8 cellular contexts compared by ENCODE assay signal in the genomic region with DNA sequence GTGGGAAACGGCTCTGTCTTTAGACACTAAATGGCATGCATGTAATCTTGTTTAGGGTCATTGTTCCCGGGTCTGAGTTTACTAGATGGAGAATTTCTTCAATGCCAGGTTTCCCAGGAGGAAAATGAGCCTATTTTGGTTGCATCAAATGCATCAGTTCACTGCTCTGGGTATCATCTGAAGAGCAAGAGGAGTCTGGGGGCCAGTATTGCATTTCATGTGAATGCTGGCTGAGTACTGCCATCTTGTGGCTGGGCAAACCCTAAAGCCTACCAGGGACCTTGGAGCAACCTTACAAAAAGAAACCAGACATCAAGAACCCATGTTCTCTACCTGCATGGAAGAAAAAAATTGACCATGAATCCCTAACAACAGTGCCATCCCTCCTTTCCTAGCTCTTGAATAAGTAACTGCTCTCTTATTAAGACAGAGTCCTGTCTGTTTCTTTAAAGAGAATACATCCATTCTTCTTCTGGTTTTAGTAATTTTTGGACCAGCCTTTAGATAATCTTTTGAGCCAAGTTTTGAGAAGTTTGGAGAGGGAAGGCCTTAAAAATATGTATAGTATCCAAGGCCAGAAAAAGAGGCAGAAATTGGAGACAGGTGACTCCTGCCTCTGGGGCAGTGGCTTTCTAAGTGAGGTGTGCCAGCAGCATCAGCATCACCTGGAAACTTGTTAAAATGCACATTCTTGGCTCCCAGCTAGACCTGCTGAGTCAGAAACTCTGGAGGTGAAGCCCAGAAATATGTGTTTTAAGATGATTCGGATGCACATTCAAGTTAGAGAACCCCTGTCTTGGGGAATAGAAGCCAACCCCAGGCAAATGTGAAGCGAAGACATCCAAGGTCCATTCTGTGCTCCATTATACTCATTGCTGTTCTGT.
DNase-seq lines count a peak whose midpoint lies in the region; ATAC-seq and TF ChIP-seq lines count a peak whose summit lies in the region.

No MANE protein-coding gene starts in this region.

- no peaks in the 10 kb centered on the region for H3K27me3 Mint-ChIP-seq in activated CD8-positive, alpha-beta T cell treated with anti-CD3 and anti-CD28 coated beads, Interleukin-2, amount 10 ng/mL, durations not matched to agents 7 days and 5 days (ENCODE audit: low read depth)
- H3K27me3 Mint-ChIP-seq in endodermal cell (ENCODE audit: insufficient read depth): peaks cover 4% of the 10 kb centered on the region
- peaks cover 3% of the 10 kb centered on the region for H3K27me3 Mint-ChIP-seq in nephron progenitor cell (ENCODE audit: low read depth, poor library complexity)

- H3K9me3 Mint-ChIP-seq in activated CD8-positive, alpha-beta T cell treated with anti-CD3 and anti-CD28 coated beads, Interleukin-2, amount 10 ng/mL, durations not matched to agents 7 days and 5 days (ENCODE audit: insufficient read depth): no peaks in the 10 kb centered on the region
- H3K9me3 Mint-ChIP-seq in endodermal cell (no peaks in the 10 kb centered on the region), nephron progenitor cell (no peaks in the 10 kb centered on the region)

- no peak overlapping the region for H3K4me3 Mint-ChIP-seq in activated CD8-positive, alpha-beta T cell treated with anti-CD3 and anti-CD28 coated beads, Interleukin-2, amount 10 ng/mL, durations not matched to agents 7 days and 5 days
- no peak overlapping the region for H3K4me3 Mint-ChIP-seq in endodermal cell
- no peak overlapping the region for H3K4me3 Mint-ChIP-seq in nephron progenitor cell

- TF ChIP-seq CTCF in HEK293 (tag by site-specific recombination; IDR thresholded peaks at IDR 0.05): peak; percentile 54
- TF ChIP-seq CTCF in endodermal cell (conservative IDR thresholded peaks at IDR 0.05): peak; percentile 91
- peak; percentile 77 for TF ChIP-seq CTCF in nephron progenitor cell (IDR thresholded peaks at IDR 0.05)
- TF ChIP-seq CTCF in suprapubic skin (IDR thresholded peaks at IDR 0.05): peak; percentile 7 to 45

- CTCF ChIA-PET in HEK293 (lab: Yijun Ruan, JAX): interaction anchor here (0.6 to 3.8 kb wide), 8 partner anchors 8 to 573 kb away, joined by 3 to 46 read pairs (median 3); no protein-coding TSS in a partner anchor
- CTCF ChIA-PET in activated CD8-positive, alpha-beta T cell treated with anti-CD3 and anti-CD28 coated beads, Interleukin-2, amount 10 ng/mL, durations not matched to agents 7 days and 5 days (lab: Charles Lee): interaction anchor here (0.6 to 13.8 kb wide), 21 partner anchors 10 to 462 kb away, joined by 3 to 338 read pairs (median 4); partner anchors contain the start of gene CXCR4

- no peaks in the 10 kb centered on the region for H3K4me1 ChIP-seq in HEK293 (ENCODE audit: control insufficient read depth, insufficient read depth, low read length)
- H3K4me1 ChIP-seq in endodermal cell (ENCODE audit: control insufficient read depth, insufficient read depth, low read length): no peaks in the 10 kb centered on the region
- no peaks in the 10 kb centered on the region for H3K4me1 ChIP-seq in suprapubic skin

- H3K36me3 Mint-ChIP-seq in activated CD8-positive, alpha-beta T cell treated with anti-CD3 and anti-CD28 coated beads, Interleukin-2, amount 10 ng/mL, durations not matched to agents 7 days and 5 days (ENCODE audit: low read depth): peaks cover 8% of the 10 kb centered on the region
- H3K36me3 Mint-ChIP-seq in endodermal cell (ENCODE audit: low read depth) (no peaks in the 10 kb centered on the region), nephron progenitor cell (ENCODE audit: low read depth) (no peaks in the 10 kb centered on the region)

- peaks cover 82% of the 10 kb centered on the region for H3K4me1 Mint-ChIP-seq in activated CD8-positive, alpha-beta T cell treated with anti-CD3 and anti-CD28 coated beads, Interleukin-2, amount 10 ng/mL, durations not matched to agents 7 days and 5 days (ENCODE audit: low read depth)
- peaks cover 12% of the 10 kb centered on the region for H3K4me1 Mint-ChIP-seq in endodermal cell
- H3K4me1 Mint-ChIP-seq in nephron progenitor cell: peaks cover 63% of the 10 kb centered on the region

- H3K27me3 ChIP-seq in endodermal cell (ENCODE audit: control insufficient read depth, insufficient read depth, low read length, poor library complexity, severe bottlenecking) (no peaks in the 10 kb centered on the region), suprapubic skin (no peaks in the 10 kb centered on the region)

- H3K9me3 ChIP-seq in HEK293 (ENCODE audit: control insufficient read depth, insufficient read depth, low read depth, low read length) (no peaks in the 10 kb centered on the region), endodermal cell (ENCODE audit: control insufficient read depth, low read length) (no peaks in the 10 kb centered on the region), suprapubic skin (no peaks in the 10 kb centered on the region)

- no peak overlapping the region for H3K4me3 ChIP-seq in HEK293 (ENCODE audit: low read depth, low read length)
- no peak overlapping the region for H3K4me3 ChIP-seq in endodermal cell (ENCODE audit: low read length)
- H3K4me3 ChIP-seq in suprapubic skin: no peak overlapping the region

- H3K27ac Mint-ChIP-seq in activated CD8-positive, alpha-beta T cell treated with anti-CD3 and anti-CD28 coated beads, Interleukin-2, amount 10 ng/mL, durations not matched to agents 7 days and 5 days: no peak overlapping the region
- H3K27ac Mint-ChIP-seq in endodermal cell (no peak overlapping the region), nephron progenitor cell (no peak overlapping the region)

- POLR2A ChIA-PET in HEK293 (lab: Yijun Ruan, JAX): no interaction called here
- POLR2A ChIA-PET in activated CD8-positive, alpha-beta T cell treated with anti-CD3 and anti-CD28 coated beads, Interleukin-2, amount 10 ng/mL, durations not matched to agents 7 days and 5 days (lab: Charles Lee): interaction anchor here (1.6 to 3.8 kb wide), 2 partner anchors 262 to 504 kb away, joined by 5 to 17 read pairs; no protein-coding TSS in a partner anchor

- H3K27ac ChIP-seq in HEK293 (ENCODE audit: extremely low read depth, low read depth, low read length): no peak overlapping the region
- no peak overlapping the region for H3K27ac ChIP-seq in endodermal cell (ENCODE audit: low read depth, low read length)
- no peak overlapping the region for H3K27ac ChIP-seq in suprapubic skin

- H3K36me3 ChIP-seq in HEK293 (ENCODE audit: control insufficient read depth in 2 of 2, insufficient read depth in 1 of 2, low read length in 2 of 2) (no peaks in the 10 kb centered on the region), endodermal cell (ENCODE audit: control insufficient read depth, insufficient read depth, low read length) (no peaks in the 10 kb centered on the region), suprapubic skin (no peaks in the 10 kb centered on the region)

- no peak for TF ChIP-seq EP300 in suprapubic skin (IDR thresholded peaks at IDR 0.05)

- DNase-seq in CD1c-positive myeloid dendritic cell (ENCODE audit: extremely low spot score) (peak; percentile 74), NCI-H526 treated with DMSO at 0.1 percent for 48 hours (lab: John Stamatoyannopoulos, UW) (peak; percentile 13), endodermal cell (peak; percentile 90), nephron progenitor cell (peak; percentile 69), suprapubic skin (ENCODE audit: low spot score in 2 of 2) (no peak), NCI-H226 (no peak)
- peak; percentile 87 for DNase-seq in activated CD8-positive, alpha-beta T cell treated with anti-CD3 and anti-CD28 coated beads, Interleukin-2, amount 10 ng/mL, durations not matched to agents 7 days and 5 days

- TF ChIP-seq POLR2A in suprapubic skin (IDR thresholded peaks at IDR 0.05): no peak

- no peak overlapping the region for H3K9ac ChIP-seq in endodermal cell (ENCODE audit: extremely low read depth, low read length, poor library complexity, severe bottlenecking)

- peak; percentile 50 for ATAC-seq in activated CD8-positive, alpha-beta T cell treated with anti-CD3 and anti-CD28 coated beads, Interleukin-2, amount 10 ng/mL, durations not matched to agents 7 days and 5 days

- 50 to 72% methylated on average over 2 to 4 of the region's 4 CpGs for WGBS in endodermal cell (ENCODE audit: insufficient coverage in 1 of 2, insufficient read length in 1 of 2), 2 experiments
- WGBS in suprapubic skin: 60% methylated on average over 4 of the region's 4 CpGs

TF ChIP-seq in HEK293, 187 proteins besides CTCF, POLR2A, EP300 and RAD21:
- TF ChIP-seq MEIS1 (CRISPR knock-in tag; IDR thresholded peaks at IDR 0.05; ENCODE audit: borderline replicate concordance): no peak
- TF ChIP-seq SETDB1 (IDR thresholded peaks at IDR 0.05; ENCODE audit: insufficient read length, low read length): no peak
- TF ChIP-seq ZIC2 (tag by site-specific recombination; IDR thresholded peaks at IDR 0.05): no peak
- TF ChIP-seq MYNN (tag by site-specific recombination; IDR thresholded peaks at IDR 0.05; ENCODE audit: borderline replicate concordance): no peak
- peak; percentile 80 for TF ChIP-seq ZNF654 (tag by site-specific recombination; IDR thresholded peaks at IDR 0.05; ENCODE audit: low read depth)
- peak; percentile 74; the same call in 1 of the 2 replicates for TF ChIP-seq ZBTB44 (tag by site-specific recombination; IDR thresholded peaks at IDR 0.05)
- 0 out of 2 replicates have a peak, but pooled peaks have one; percentile 47 for TF ChIP-seq ZNF660 (tag by site-specific recombination; IDR thresholded peaks at IDR 0.05)
TF ChIP-seq in HEK293: peak in this region for 3.

Comparison
In these comparisons a context has a peak if more than half of its experiments do, and no peak if none do; other contexts are left out.
1. DNase-seq: peak in CD1c-positive myeloid dendritic cell (single experiment), NCI-H526 treated with DMSO at 0.1 percent for 48 hours (single experiment), activated CD8-positive, alpha-beta T cell treated with anti-CD3 and anti-CD28 coated beads, Interleukin-2, amount 10 ng/mL, durations not matched to agents 7 days and 5 days (single experiment), endodermal cell (single experiment) and nephron progenitor cell (single experiment); none in suprapubic skin (0 of 2) and NCI-H226 (single experiment).
2. CTCF ChIP-seq: peak in every context shown above with its lines; median percentile 91 in endodermal cell; 77 in nephron progenitor cell; 54 in HEK293; 26 in suprapubic skin.